Comparison of ENCODE assay signal across 9 cellular contexts in genomic region chr7:74092321-74092963, GRCh38. TPM values are rescaled to one million over a fixed set of nuclear protein-coding genes. Genes with fewer than 3 reads are reported as not detected.
DNase-seq lines count a peak whose midpoint lies in the region; ATAC-seq and TF ChIP-seq lines count a peak whose summit lies in the region.
"Had no signal": no experiment of that assay in that cellular context is flagged by ENCODE, and none has a peak within 500 bp of the region (broad histone marks: within the 10 kb centered on the region; RNA-seq: fewer than 3 reads in every experiment).

No MANE protein-coding gene starts in this region.

- H3K4me1 ChIP-seq in fibroblast of lung (ENCODE audit: control insufficient read depth, extremely low read depth, insufficient read depth, low read length) (peaks cover 27% of the 10 kb centered on the region), smooth muscle cell (ENCODE audit: low read depth) (peaks cover 32% of the 10 kb centered on the region)

- H4K20me1 ChIP-seq in fibroblast of lung (ENCODE audit: control insufficient read depth, extremely low read depth, insufficient read depth, low read length) (no peaks in the 10 kb centered on the region), smooth muscle cell (ENCODE audit: low read depth) (no peaks in the 10 kb centered on the region)

- H3K4me1 Mint-ChIP-seq in osteocyte (ENCODE audit: unreplicated experiment) = peaks cover 29% of the 10 kb centered on the region

- H3K79me2 ChIP-seq in fibroblast of lung (ENCODE audit: control insufficient read depth, insufficient read depth, low read length) (peaks cover 3% of the 10 kb centered on the region), smooth muscle cell (ENCODE audit: low read depth) (peaks cover 22% of the 10 kb centered on the region)

- H3K9me3 ChIP-seq in fibroblast of lung (ENCODE audit: control insufficient read depth, insufficient read depth, low read depth, low read length) = no peaks in the 10 kb centered on the region
- H3K9me3 ChIP-seq in smooth muscle cell (replicated peaks; ENCODE audit: low read depth) = no peaks in the 10 kb centered on the region

- H2AFZ ChIP-seq in fibroblast of lung (ENCODE audit: low read length) (peak overlapping the region; percentile 11), smooth muscle cell (ENCODE audit: low read depth) (no peak overlapping the region)

- H3K27ac Mint-ChIP-seq in osteocyte (ENCODE audit: unreplicated experiment) = no peak overlapping the region

- ATAC-seq in GM21528 (IDR thresholded peaks at IDR 0.05; ENCODE audit: low FRiP score, unreplicated experiment) = peak; percentile 3
- ATAC-seq in GM19324 (IDR thresholded peaks at IDR 0.05; ENCODE audit: low FRiP score, unreplicated experiment) = no peak

- peak overlapping the region; percentile 82 for H3K27ac ChIP-seq in fibroblast of lung (ENCODE audit: insufficient read depth, low read length)
- peak overlapping the region; percentile 93 for H3K27ac ChIP-seq in smooth muscle cell (ENCODE audit: low read depth)

- H3F3A ChIP-seq in smooth muscle cell (ENCODE audit: low read depth) = peaks cover 29% of the 10 kb centered on the region

- H3K4me2 ChIP-seq in fibroblast of lung (ENCODE audit: extremely low read depth, insufficient read depth, low read length) (no peak overlapping the region), smooth muscle cell (no peak overlapping the region)

- 75% methylated on average over 13 of the region's 13 CpGs for WGBS in smooth muscle cell (ENCODE audit: low lambda C conversion rate)

- peaks cover 3% of the 10 kb centered on the region for H3K36me3 Mint-ChIP-seq in osteocyte (ENCODE audit: unreplicated experiment)

- H3K36me3 ChIP-seq in fibroblast of lung (ENCODE audit: control insufficient read depth, insufficient read depth, low read length) = peaks cover 9% of the 10 kb centered on the region
- no peaks in the 10 kb centered on the region for H3K36me3 ChIP-seq in smooth muscle cell (ENCODE audit: low read depth)

- no peaks in the 10 kb centered on the region for H3K9me3 Mint-ChIP-seq in osteocyte (ENCODE audit: unreplicated experiment)

- no peaks in the 10 kb centered on the region for H3K27me3 Mint-ChIP-seq in osteocyte (ENCODE audit: unreplicated experiment)

- no peak for TF ChIP-seq POLR2A in NB4 (IDR thresholded peaks at IDR 0.05; ENCODE audit: extremely low read depth, insufficient read length)

- peak overlapping the region; percentile 27 for H3K9ac ChIP-seq in fibroblast of lung (ENCODE audit: insufficient read depth, low read length)
- H3K9ac ChIP-seq in smooth muscle cell (ENCODE audit: low read depth) = no peak overlapping the region

- H3K4me3 Mint-ChIP-seq in osteocyte (ENCODE audit: unreplicated experiment) = no peak overlapping the region

- TF ChIP-seq CTCF in NB4 (IDR thresholded peaks at IDR 0.05; ENCODE audit: low read depth, low read length) = no peak
- TF ChIP-seq CTCF in fibroblast of lung (conservative IDR thresholded peaks at IDR 0.05 in 1 of 2, IDR thresholded peaks at IDR 0.05 in 1 of 2; ENCODE audit: low read depth in 1 of 2, low read length in 2 of 2) = no peak
- TF ChIP-seq CTCF in smooth muscle cell (IDR thresholded peaks at IDR 0.05; ENCODE audit: borderline replicate concordance, insufficient read depth, poor library complexity, severe bottlenecking) = no peak
- no peak for TF ChIP-seq CTCF in osteocyte (IDR thresholded peaks at IDR 0.05)

- DNase-seq in NB4 (ENCODE audit: low read depth) (no peak), fibroblast of lung (ENCODE audit: low read depth in 2 of 2) (no peak), smooth muscle cell (lab: John Stamatoyannopoulos, UW; ENCODE audit: unreplicated experiment) (no peak), NCI-H69 (lab: John Stamatoyannopoulos, UW) (no peak), osteocyte (ENCODE audit: extremely low spot score, unreplicated experiment) (no peak), SKM-1 (lab: John Stamatoyannopoulos, UW; ENCODE audit: unreplicated experiment) (no peak)
- DNase-seq: NCI-H1694 had no signal

- H3K4me3 ChIP-seq in NB4 (ENCODE audit: low read depth, low read length) (peak overlapping the region; percentile 57), fibroblast of lung (replicated peaks in 1 of 4; ENCODE audit: control extremely low read depth in 1 of 4, insufficient read depth in 1 of 4, low read depth in 3 of 4, low read length in 4 of 4) (no peak overlapping the region), smooth muscle cell (no peak overlapping the region)

- H3K27me3 ChIP-seq in fibroblast of lung (ENCODE audit: control insufficient read depth, insufficient read depth, low read length) (no peaks in the 10 kb centered on the region), smooth muscle cell (ENCODE audit: low read depth) (no peaks in the 10 kb centered on the region)

RNA-seq across cellular contexts. Expression of gene LIMK1, which starts 8.8 kb away (rescaled TPM):
- 14.9 and 22.5 TPM in 2 replicates for total RNA-seq in fibroblast of lung
- polyA plus RNA-seq in fibroblast of lung = 22.5 and 40.2 TPM in 2 replicates
- polyA plus RNA-seq in fibroblast of lung (2012) = 31.6 and 53.2 TPM in 2 replicates
- polyA minus RNA-seq in fibroblast of lung (ENCODE audit: low replicate concordance) = 400 and 624 TPM in 2 replicates
- total RNA-seq in smooth muscle cell = 22.9 and 29.2 TPM in 2 replicates
- polyA plus RNA-seq in smooth muscle cell = 23.6 and 27.9 TPM in 2 replicates
- total RNA-seq in osteocyte = 19.8 and 20.3 TPM in 2 replicates
